ENCODE assay signal across 2 cellular contexts in genomic region chr22:46652930-46653331, GRCh38.
A peak's percentile ranks its signal among the peaks of the same experiment; 100 is the strongest.
TF ChIP-seq lines count a peak whose summit lies in the region.

No MANE protein-coding gene starts in this region.

TF ChIP-seq in K562, 482 proteins besides CTCF, POLR2A, EP300 and RAD21:
- TF ChIP-seq ZNF77 (CRISPR knock-in tag; IDR thresholded peaks at IDR 0.05) (no peak), YY1 (IDR thresholded peaks at IDR 0.05; ENCODE audit: borderline replicate concordance in 1 of 3, control insufficient read depth in 1 of 3, extremely low read depth in 1 of 3, insufficient read depth in 3 of 3, insufficient read length in 1 of 3, insufficient replicate concordance in 2 of 3, low read depth in 1 of 3, low read length in 2 of 3) (no peak), MIER1 (IDR thresholded peaks at IDR 0.05; ENCODE audit: low read depth) (no peak), STAT5B (CRISPR knock-in tag; IDR thresholded peaks at IDR 0.05) (no peak), KLF16 (IDR thresholded peaks at IDR 0.05) (no peak), BRF2 (IDR thresholded peaks at IDR 0.05; ENCODE audit: borderline replicate concordance, insufficient read depth, insufficient read length) (no peak), PHF8 (IDR thresholded peaks at IDR 0.05; ENCODE audit: borderline replicate concordance, low read length) (no peak), KDM2B (CRISPR knock-in tag; IDR thresholded peaks at IDR 0.05) (no peak), ETV1 (tag; conservative IDR thresholded peaks at IDR 0.05; ENCODE audit: low read depth) (no peak), KLF1 (tag; IDR thresholded peaks at IDR 0.05) (no peak), MTA1 (IDR thresholded peaks at IDR 0.05; ENCODE audit: borderline replicate concordance) (no peak), BHLHE40 (IDR thresholded peaks at IDR 0.05; ENCODE audit: low read length) (no peak), NUFIP1 (IDR thresholded peaks at IDR 0.05; ENCODE audit: partially characterized antibody) (no peak)
- TF ChIP-seq, protein P1, sequence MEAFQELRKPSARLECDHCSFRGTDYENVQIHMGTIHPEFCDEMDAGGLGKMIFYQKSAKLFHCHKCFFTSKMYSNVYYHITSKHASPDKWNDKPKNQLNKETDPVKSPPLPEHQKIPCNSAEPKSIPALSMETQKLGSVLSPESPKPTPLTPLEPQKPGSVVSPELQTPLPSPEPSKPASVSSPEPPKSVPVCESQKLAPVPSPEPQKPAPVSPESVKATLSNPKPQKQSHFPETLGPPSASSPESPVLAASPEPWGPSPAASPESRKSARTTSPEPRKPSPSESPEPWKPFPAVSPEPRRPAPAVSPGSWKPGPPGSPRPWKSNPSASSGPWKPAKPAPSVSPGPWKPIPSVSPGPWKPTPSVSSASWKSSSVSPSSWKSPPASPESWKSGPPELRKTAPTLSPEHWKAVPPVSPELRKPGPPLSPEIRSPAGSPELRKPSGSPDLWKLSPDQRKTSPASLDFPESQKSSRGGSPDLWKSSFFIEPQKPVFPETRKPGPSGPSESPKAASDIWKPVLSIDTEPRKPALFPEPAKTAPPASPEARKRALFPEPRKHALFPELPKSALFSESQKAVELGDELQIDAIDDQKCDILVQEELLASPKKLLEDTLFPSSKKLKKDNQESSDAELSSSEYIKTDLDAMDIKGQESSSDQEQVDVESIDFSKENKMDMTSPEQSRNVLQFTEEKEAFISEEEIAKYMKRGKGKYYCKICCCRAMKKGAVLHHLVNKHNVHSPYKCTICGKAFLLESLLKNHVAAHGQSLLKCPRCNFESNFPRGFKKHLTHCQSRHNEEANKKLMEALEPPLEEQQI (IDR thresholded peaks at IDR 0.05): no peak
- TF ChIP-seq, protein P2, sequence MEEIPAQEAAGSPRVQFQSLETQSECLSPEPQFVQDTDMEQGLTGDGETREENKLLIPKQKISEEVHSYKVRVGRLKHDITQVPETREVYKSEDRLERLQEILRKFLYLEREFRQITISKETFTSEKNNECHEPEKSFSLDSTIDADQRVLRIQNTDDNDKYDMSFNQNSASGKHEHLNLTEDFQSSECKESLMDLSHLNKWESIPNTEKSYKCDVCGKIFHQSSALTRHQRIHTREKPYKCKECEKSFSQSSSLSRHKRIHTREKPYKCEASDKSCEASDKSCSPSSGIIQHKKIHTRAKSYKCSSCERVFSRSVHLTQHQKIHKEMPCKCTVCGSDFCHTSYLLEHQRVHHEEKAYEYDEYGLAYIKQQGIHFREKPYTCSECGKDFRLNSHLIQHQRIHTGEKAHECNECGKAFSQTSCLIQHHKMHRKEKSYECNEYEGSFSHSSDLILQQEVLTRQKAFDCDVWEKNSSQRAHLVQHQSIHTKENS (CRISPR knock-in tag; IDR thresholded peaks at IDR 0.05): no peak
- TF ChIP-seq, protein P3, sequence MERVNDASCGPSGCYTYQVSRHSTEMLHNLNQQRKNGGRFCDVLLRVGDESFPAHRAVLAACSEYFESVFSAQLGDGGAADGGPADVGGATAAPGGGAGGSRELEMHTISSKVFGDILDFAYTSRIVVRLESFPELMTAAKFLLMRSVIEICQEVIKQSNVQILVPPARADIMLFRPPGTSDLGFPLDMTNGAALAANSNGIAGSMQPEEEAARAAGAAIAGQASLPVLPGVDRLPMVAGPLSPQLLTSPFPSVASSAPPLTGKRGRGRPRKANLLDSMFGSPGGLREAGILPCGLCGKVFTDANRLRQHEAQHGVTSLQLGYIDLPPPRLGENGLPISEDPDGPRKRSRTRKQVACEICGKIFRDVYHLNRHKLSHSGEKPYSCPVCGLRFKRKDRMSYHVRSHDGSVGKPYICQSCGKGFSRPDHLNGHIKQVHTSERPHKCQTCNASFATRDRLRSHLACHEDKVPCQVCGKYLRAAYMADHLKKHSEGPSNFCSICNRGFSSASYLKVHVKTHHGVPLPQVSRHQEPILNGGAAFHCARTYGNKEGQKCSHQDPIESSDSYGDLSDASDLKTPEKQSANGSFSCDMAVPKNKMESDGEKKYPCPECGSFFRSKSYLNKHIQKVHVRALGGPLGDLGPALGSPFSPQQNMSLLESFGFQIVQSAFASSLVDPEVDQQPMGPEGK (CRISPR knock-in tag; IDR thresholded peaks at IDR 0.05; ENCODE audit: borderline replicate concordance): no peak

TF ChIP-seq in HepG2, 621 proteins besides CTCF, POLR2A, EP300 and RAD21 (continues in another document):
- no peak for TF ChIP-seq ZNF124 (CRISPR knock-in tag; IDR thresholded peaks at IDR 0.05)
- TF ChIP-seq, protein P4, sequence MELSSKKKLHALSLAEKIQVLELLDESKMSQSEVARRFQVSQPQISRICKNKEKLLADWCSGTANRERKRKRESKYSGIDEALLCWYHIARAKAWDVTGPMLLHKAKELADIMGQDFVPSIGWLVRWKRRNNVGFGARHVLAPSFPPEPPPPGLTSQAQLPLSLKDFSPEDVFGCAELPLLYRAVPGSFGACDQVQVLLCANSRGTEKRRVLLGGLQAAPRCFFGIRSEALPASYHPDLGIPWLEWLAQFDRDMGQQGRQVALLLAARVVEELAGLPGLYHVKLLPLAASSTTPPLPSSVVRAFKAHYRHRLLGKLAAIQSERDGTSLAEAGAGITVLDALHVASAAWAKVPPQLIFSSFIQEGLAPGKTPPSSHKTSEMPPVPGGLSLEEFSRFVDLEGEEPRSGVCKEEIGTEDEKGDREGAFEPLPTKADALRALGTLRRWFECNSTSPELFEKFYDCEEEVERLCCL (CRISPR knock-in tag; IDR thresholded peaks at IDR 0.05; ENCODE audit: borderline replicate concordance): no peak
- no peak for TF ChIP-seq CBX5 (CRISPR knock-in tag; IDR thresholded peaks at IDR 0.05; ENCODE audit: borderline replicate concordance)
- no peak for TF ChIP-seq PLRG1 (conservative IDR thresholded peaks at IDR 0.05)
- no peak for TF ChIP-seq ZNF788 (CRISPR knock-in tag; IDR thresholded peaks at IDR 0.05; ENCODE audit: borderline replicate concordance)
- TF ChIP-seq ZNF562 (CRISPR knock-in tag; IDR thresholded peaks at IDR 0.05; ENCODE audit: borderline replicate concordance): no peak
- no peak for TF ChIP-seq ZNF75D (CRISPR knock-in tag; IDR thresholded peaks at IDR 0.05; ENCODE audit: borderline replicate concordance)
- TF ChIP-seq, protein P5, sequence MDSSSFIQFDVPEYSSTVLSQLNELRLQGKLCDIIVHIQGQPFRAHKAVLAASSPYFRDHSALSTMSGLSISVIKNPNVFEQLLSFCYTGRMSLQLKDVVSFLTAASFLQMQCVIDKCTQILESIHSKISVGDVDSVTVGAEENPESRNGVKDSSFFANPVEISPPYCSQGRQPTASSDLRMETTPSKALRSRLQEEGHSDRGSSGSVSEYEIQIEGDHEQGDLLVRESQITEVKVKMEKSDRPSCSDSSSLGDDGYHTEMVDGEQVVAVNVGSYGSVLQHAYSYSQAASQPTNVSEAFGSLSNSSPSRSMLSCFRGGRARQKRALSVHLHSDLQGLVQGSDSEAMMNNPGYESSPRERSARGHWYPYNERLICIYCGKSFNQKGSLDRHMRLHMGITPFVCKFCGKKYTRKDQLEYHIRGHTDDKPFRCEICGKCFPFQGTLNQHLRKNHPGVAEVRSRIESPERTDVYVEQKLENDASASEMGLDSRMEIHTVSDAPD (CRISPR knock-in tag; IDR thresholded peaks at IDR 0.05): no peak
- TF ChIP-seq, protein P6, sequence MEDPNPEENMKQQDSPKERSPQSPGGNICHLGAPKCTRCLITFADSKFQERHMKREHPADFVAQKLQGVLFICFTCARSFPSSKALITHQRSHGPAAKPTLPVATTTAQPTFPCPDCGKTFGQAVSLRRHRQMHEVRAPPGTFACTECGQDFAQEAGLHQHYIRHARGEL (CRISPR knock-in tag; IDR thresholded peaks at IDR 0.05): no peak
- no peak for TF ChIP-seq CEBPB (IDR thresholded peaks at IDR 0.05; ENCODE audit: borderline replicate concordance, low read depth, low read length)
- TF ChIP-seq HNRNPH1 (optimal IDR thresholded peaks at IDR 0.05; ENCODE audit: low read depth, low read length): no peak
- TF ChIP-seq ZFP36L1 (CRISPR knock-in tag; IDR thresholded peaks at IDR 0.05): no peak
- TF ChIP-seq PRDM10 (CRISPR knock-in tag; IDR thresholded peaks at IDR 0.05; ENCODE audit: low read depth): no peak
- no peak for TF ChIP-seq ZNF703 (CRISPR knock-in tag; IDR thresholded peaks at IDR 0.05; ENCODE audit: borderline replicate concordance)
- no peak for TF ChIP-seq ZNF780A (CRISPR knock-in tag; IDR thresholded peaks at IDR 0.05)
- TF ChIP-seq SP2 (CRISPR knock-in tag; IDR thresholded peaks at IDR 0.05): no peak
- TF ChIP-seq HNRNPUL1 (IDR thresholded peaks at IDR 0.05; ENCODE audit: low read depth, low read length): no peak
- 0 out of 2 replicates have a peak, but pooled peaks have one; percentile 59 for TF ChIP-seq ZNF792 (CRISPR knock-in tag; IDR thresholded peaks at IDR 0.05)
- no peak for TF ChIP-seq NFIB (CRISPR knock-in tag; IDR thresholded peaks at IDR 0.05; ENCODE audit: borderline replicate concordance)
- TF ChIP-seq ZNF616 (CRISPR knock-in tag; IDR thresholded peaks at IDR 0.05; ENCODE audit: low read depth): no peak
- TF ChIP-seq, protein P7, sequence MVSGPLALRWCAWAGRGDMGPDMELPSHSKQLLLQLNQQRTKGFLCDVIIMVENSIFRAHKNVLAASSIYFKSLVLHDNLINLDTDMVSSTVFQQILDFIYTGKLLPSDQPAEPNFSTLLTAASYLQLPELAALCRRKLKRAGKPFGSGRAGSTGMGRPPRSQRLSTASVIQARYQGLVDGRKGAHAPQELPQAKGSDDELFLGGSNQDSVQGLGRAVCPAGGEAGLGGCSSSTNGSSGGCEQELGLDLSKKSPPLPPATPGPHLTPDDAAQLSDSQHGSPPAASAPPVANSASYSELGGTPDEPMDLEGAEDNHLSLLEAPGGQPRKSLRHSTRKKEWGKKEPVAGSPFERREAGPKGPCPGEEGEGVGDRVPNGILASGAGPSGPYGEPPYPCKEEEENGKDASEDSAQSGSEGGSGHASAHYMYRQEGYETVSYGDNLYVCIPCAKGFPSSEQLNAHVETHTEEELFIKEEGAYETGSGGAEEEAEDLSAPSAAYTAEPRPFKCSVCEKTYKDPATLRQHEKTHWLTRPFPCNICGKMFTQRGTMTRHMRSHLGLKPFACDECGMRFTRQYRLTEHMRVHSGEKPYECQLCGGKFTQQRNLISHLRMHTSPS (CRISPR knock-in tag; IDR thresholded peaks at IDR 0.05; ENCODE audit: low read depth): peak; percentile 79
- TF ChIP-seq ZNF577 (CRISPR knock-in tag; IDR thresholded peaks at IDR 0.05; ENCODE audit: borderline replicate concordance, low read depth): no peak
- TF ChIP-seq PAX8 (CRISPR knock-in tag; IDR thresholded peaks at IDR 0.05; ENCODE audit: borderline replicate concordance): no peak
- no peak for TF ChIP-seq BHLHE40 (IDR thresholded peaks at IDR 0.05; ENCODE audit: low read length)
- no peak for TF ChIP-seq SRF (IDR thresholded peaks at IDR 0.05; ENCODE audit: low read depth, low read length)
- TF ChIP-seq HOXD1 (CRISPR knock-in tag; IDR thresholded peaks at IDR 0.05): no peak
- TF ChIP-seq, protein P8, sequence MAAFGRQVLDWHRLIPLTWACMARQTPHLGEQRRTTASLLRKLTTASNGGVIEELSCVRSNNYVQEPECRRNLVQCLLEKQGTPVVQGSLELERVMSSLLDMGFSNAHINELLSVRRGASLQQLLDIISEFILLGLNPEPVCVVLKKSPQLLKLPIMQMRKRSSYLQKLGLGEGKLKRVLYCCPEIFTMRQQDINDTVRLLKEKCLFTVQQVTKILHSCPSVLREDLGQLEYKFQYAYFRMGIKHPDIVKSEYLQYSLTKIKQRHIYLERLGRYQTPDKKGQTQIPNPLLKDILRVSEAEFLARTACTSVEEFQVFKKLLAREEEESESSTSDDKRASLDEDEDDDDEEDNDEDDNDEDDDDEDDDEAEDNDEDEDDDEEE (CRISPR knock-in tag; IDR thresholded peaks at IDR 0.05): no peak
- TF ChIP-seq ZNF17 (CRISPR knock-in tag; IDR thresholded peaks at IDR 0.05): no peak
- no peak for TF ChIP-seq KAT7 (CRISPR knock-in tag; IDR thresholded peaks at IDR 0.05; ENCODE audit: borderline replicate concordance)
- no peak for TF ChIP-seq SUZ12 (IDR thresholded peaks at IDR 0.05; ENCODE audit: low read depth, low read length)
- no peak for TF ChIP-seq ATM (IDR thresholded peaks at IDR 0.05; ENCODE audit: borderline replicate concordance)
- no peak for TF ChIP-seq ZNF781 (CRISPR knock-in tag; IDR thresholded peaks at IDR 0.05; ENCODE audit: borderline replicate concordance, not compliant biosample characterization)
